Comparison of ENCODE assay signal across 9 cellular contexts in the genomic region with DNA sequence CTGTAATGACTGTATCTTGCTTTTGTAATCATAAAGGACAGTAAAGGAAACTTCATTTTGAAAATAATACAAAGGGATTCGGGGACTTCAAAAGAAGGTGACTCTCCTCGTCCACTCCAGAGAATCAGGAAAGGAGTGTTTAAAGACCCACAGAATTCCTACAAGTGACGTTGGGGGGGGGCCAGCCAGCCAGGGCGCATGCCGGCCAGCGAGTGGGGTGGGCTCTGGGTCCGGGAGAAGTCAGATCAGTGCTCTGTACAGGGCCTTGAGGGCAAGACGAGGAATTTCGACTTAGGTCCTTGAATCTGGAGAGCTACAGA. TPM values are rescaled to one million over a fixed set of nuclear protein-coding genes. Genes with fewer than 3 reads are reported as not detected.
DNase-seq lines count a peak whose midpoint lies in the region; ATAC-seq, FAIRE-seq and TF ChIP-seq lines count a peak whose summit lies in the region.
"Had no signal": no experiment of that assay in that cellular context is flagged by ENCODE, and none has a peak within 500 bp of the region (broad histone marks: within the 10 kb centered on the region; RNA-seq: fewer than 3 reads in every experiment).

No MANE protein-coding gene starts in this region.

- H3K9me3 ChIP-seq in HepG2 (ENCODE audit: low read length) (no peaks in the 10 kb centered on the region), right lobe of liver (no peaks in the 10 kb centered on the region)

- no peaks in the 10 kb centered on the region for H3K36me3 Mint-ChIP-seq in effector memory CD8-positive, alpha-beta T cell (ENCODE audit: insufficient read depth)
- no peaks in the 10 kb centered on the region for H3K36me3 Mint-ChIP-seq in nephron progenitor cell (ENCODE audit: low read depth)

- in situ Hi-C loops in HepG2 (cut with HindIII; ENCODE audit: extremely low pct_ligation_motif_present, low pct_unique_long_range_greater_than_20kb): loop anchor here (5.0 kb wide), 2 partner anchors 33 to 78 kb away; no protein-coding TSS in a partner anchor

- no peak overlapping the region for H2AFZ ChIP-seq in HepG2 (ENCODE audit: low read length)

- H3K27me3 ChIP-seq in HepG2 (ENCODE audit: control insufficient read depth in 1 of 2, insufficient read depth in 2 of 2, low read length in 2 of 2): peaks cover 9 to 48% of the 10 kb centered on the region in 2 experiments
- no peaks in the 10 kb centered on the region for H3K27me3 ChIP-seq in right lobe of liver

- ATAC-seq in HepG2: no peak
- no peak for ATAC-seq in right lobe of liver
- ATAC-seq in effector memory CD8-positive, alpha-beta T cell (replicated peaks): no peak
- no peak for ATAC-seq in left lobe of liver
- no peak for ATAC-seq in GM21825 (IDR thresholded peaks at IDR 0.05; ENCODE audit: unreplicated experiment)

- H3K4me3 ChIP-seq in HepG2 (replicated peaks in 1 of 3; ENCODE audit: insufficient read depth in 1 of 3, low read depth in 2 of 3, low read length in 3 of 3) (no peak overlapping the region), right lobe of liver (no peak overlapping the region)

- H3K27ac Mint-ChIP-seq in effector memory CD8-positive, alpha-beta T cell: no peak overlapping the region
- no peak overlapping the region for H3K27ac Mint-ChIP-seq in nephron progenitor cell

- DNase-seq in HepG2 (ENCODE audit: low spot score) (no peak), right lobe of liver (no peak), nephron progenitor cell (no peak), left lobe of liver (ENCODE audit: low spot score) (no peak), NCI-H82 treated with DMSO at 0.1 percent for 48 hours (lab: John Stamatoyannopoulos, UW; ENCODE audit: unreplicated experiment) (no peak), activated gamma-delta T cell treated with Interleukin-2 at 50 U/mL for 16 hours (no peak)
- no peak for DNase-seq in effector memory CD8-positive, alpha-beta T cell
- DNase-seq: NCI-H2081 treated with DMSO at 0.1 percent for 48 hours had no signal

- POLR2A ChIA-PET in HepG2 (lab: Yijun Ruan, JAX): interaction anchor here (3.2 kb wide), 1 partner anchor 80 kb away, joined by 14 read pairs; no protein-coding TSS in a partner anchor

- H3K4me3 Mint-ChIP-seq in effector memory CD8-positive, alpha-beta T cell: peak overlapping the region; percentile 48 to 51
- peak overlapping the region; percentile 72 for H3K4me3 Mint-ChIP-seq in nephron progenitor cell

- no peak for TF ChIP-seq RAD21 in HepG2 (CRISPR knock-in tag; IDR thresholded peaks at IDR 0.05)

- no TSS peak for BruUV-seq in HepG2 (replicated peaks; lab: Mats Ljungman, UMichigan)

- TF ChIP-seq CTCF in HepG2 (CRISPR knock-in tag; IDR thresholded peaks at IDR 0.05) (no peak), right lobe of liver (IDR thresholded peaks at IDR 0.05) (no peak), nephron progenitor cell (IDR thresholded peaks at IDR 0.05) (no peak)

- WGBS in HepG2 (ENCODE audit: low lambda C conversion rate): 55% methylated on average over 7 of the region's 9 CpGs
- 50% methylated on average over 7 of the region's 9 CpGs for WGBS in right lobe of liver (ENCODE audit: insufficient coverage, low coverage, low lambda C conversion rate, missing lambda C conversion rate)

- H3K79me2 ChIP-seq in HepG2 (ENCODE audit: insufficient read depth, low read length): no peaks in the 10 kb centered on the region

- no peak for FAIRE-seq in HepG2 (lab: Jason Lieb, UNC)

- H3K9ac ChIP-seq in HepG2 (ENCODE audit: insufficient read depth, low read depth, low read length): no peak overlapping the region

- peak overlapping the region; percentile 12; the same call in 1 of the 2 replicates for H3K4me2 ChIP-seq in HepG2 (ENCODE audit: low read depth, low read length)

- H3K4me1 Mint-ChIP-seq in effector memory CD8-positive, alpha-beta T cell (ENCODE audit: low read depth in 2 of 2): peaks cover 0 to 3% of the 10 kb centered on the region in 2 donors
- H3K4me1 Mint-ChIP-seq in nephron progenitor cell: peaks cover 59% of the 10 kb centered on the region

- H3K27me3 Mint-ChIP-seq in effector memory CD8-positive, alpha-beta T cell: peaks cover 39 to 56% of the 10 kb centered on the region in 2 donors
- H3K27me3 Mint-ChIP-seq in nephron progenitor cell (ENCODE audit: low read depth, poor library complexity): peaks cover 59% of the 10 kb centered on the region

- no peak for TF ChIP-seq POLR2A in HepG2 (IDR thresholded peaks at IDR 0.05; ENCODE audit: insufficient read depth in 1 of 2, low read depth in 2 of 2, low read length in 2 of 2)
- TF ChIP-seq POLR2A in right lobe of liver (IDR thresholded peaks at IDR 0.05): no peak

- TF ChIP-seq EP300 in HepG2 (IDR thresholded peaks at IDR 0.05; ENCODE audit: low read depth in 2 of 2, low read length in 2 of 2) (no peak), HepG2 (CRISPR knock-in tag; IDR thresholded peaks at IDR 0.05; ENCODE audit: borderline replicate concordance) (no peak)

- no peak overlapping the region for H3K27ac ChIP-seq in HepG2 (ENCODE audit: extremely low read length, insufficient read depth, low read length)
- no peak overlapping the region for H3K27ac ChIP-seq in right lobe of liver

- CTCF ChIA-PET in HepG2 (lab: Yijun Ruan, JAX; ENCODE audit: low intra/inter-chr PET ratio, low total read pairs): no interaction called here

- no peaks in the 10 kb centered on the region for H4K20me1 ChIP-seq in HepG2 (ENCODE audit: insufficient read depth, low read length)

- H3K36me3 ChIP-seq in HepG2 (replicated peaks in 1 of 2; ENCODE audit: control insufficient read depth in 1 of 2, insufficient read depth in 2 of 2, low read length in 2 of 2) (no peaks in the 10 kb centered on the region), right lobe of liver (no peaks in the 10 kb centered on the region)

- peaks cover 74% of the 10 kb centered on the region for H3K4me1 ChIP-seq in HepG2 (ENCODE audit: insufficient read depth, low read length)
- H3K4me1 ChIP-seq in right lobe of liver: peaks cover 0 to 11% (median 5%) of the 10 kb centered on the region in 4 donors

- intact Hi-C loops in HepG2 (cut with micrococcal nuclease; ENCODE audit: unreplicated experiment) (no loop called here), right lobe of liver (cut with DNase I) (loop anchor here in 1 of 2 donors (5.0 kb wide), 1 partner anchor 73 kb away; no protein-coding TSS in a partner anchor)

- H3K9me3 Mint-ChIP-seq in effector memory CD8-positive, alpha-beta T cell: no peaks in the 10 kb centered on the region
- H3K9me3 Mint-ChIP-seq in nephron progenitor cell: no peaks in the 10 kb centered on the region

TF ChIP-seq in HepG2, 621 proteins besides CTCF, POLR2A, EP300 and RAD21 (continues in another document):
- TF ChIP-seq IKZF4 (CRISPR knock-in tag; IDR thresholded peaks at IDR 0.05; ENCODE audit: borderline replicate concordance, low read depth, not compliant biosample characterization) (no peak), ZNF839 (CRISPR knock-in tag; IDR thresholded peaks at IDR 0.05; ENCODE audit: borderline replicate concordance) (no peak)

RNA-seq across cellular contexts. Expression of gene CD9, which starts 1.0 kb away (rescaled TPM):
- total RNA-seq in HepG2 (2016; rRNA removed; fragmentation: Illumina TruSeq; extraction: Trizol) (4.3 and 5.8 TPM in 2 replicates), right lobe of liver (10 to 100 TPM; 17.2 to 65.7 (median 34.2) TPM), left lobe of liver (21.2 TPM)
- total RNA-seq in HepG2 (2016; cell fraction: cytosol; rRNA removed; fragmentation: Illumina TruSeq; extraction: Trizol; ENCODE audit: low read depth): 1.3 and 2.0 TPM in 2 replicates
- 2.4 and 6.9 TPM in 2 replicates for total RNA-seq in HepG2 (2016; cell fraction: insoluble cytoplasmic fraction; rRNA removed; fragmentation: Illumina TruSeq; extraction: Trizol)
- 2.1 and 2.4 TPM in 2 replicates for total RNA-seq in HepG2 (2016; cell fraction: membrane; rRNA removed; fragmentation: Illumina TruSeq; extraction: Trizol)
- total RNA-seq in HepG2 (2016; cell fraction: nucleus; rRNA removed; fragmentation: Illumina TruSeq; extraction: Trizol): 5.9 and 6.5 TPM in 2 replicates
- polyA plus RNA-seq in HepG2 (2011; rRNA removed): 38.3 and 40.1 TPM in 2 replicates
- 30.3 and 47.3 TPM in 2 replicates for polyA plus RNA-seq in HepG2 (2011; cell fraction: cytosol; rRNA removed)
- 15.2 and 20.2 TPM in 2 replicates for polyA plus RNA-seq in HepG2 (2011; cell fraction: nucleus; rRNA removed)
- polyA plus RNA-seq in HepG2 (2012): 30.0 and 52.7 TPM in 2 replicates
- polyA plus RNA-seq in HepG2 (2016; cell fraction: cytosol; fragmentation: Illumina TruSeq; extraction: Trizol; ENCODE audit: low read depth): 1.4 and 1.8 TPM in 2 replicates
- polyA plus RNA-seq in HepG2 (2016; cell fraction: insoluble cytoplasmic fraction; fragmentation: Illumina TruSeq; extraction: Trizol; ENCODE audit: low read depth): 5.2 and 5.4 TPM in 2 replicates
- polyA plus RNA-seq in HepG2 (2016; cell fraction: membrane; fragmentation: Illumina TruSeq; extraction: Trizol; ENCODE audit: low read depth): 1.9 and 2.4 TPM in 2 replicates
- 10.1 and 12.9 TPM in 2 replicates for polyA plus RNA-seq in HepG2 (2016; cell fraction: nucleus; fragmentation: Illumina TruSeq; extraction: Trizol; ENCODE audit: insufficient read depth, low read depth)
- polyA minus RNA-seq in HepG2 (2011; rRNA and poly(A)+ RNA removed; ENCODE audit: low replicate concordance): 21.6 and 243 TPM in 2 replicates
- 12.1 and 13.6 TPM in 2 replicates for polyA minus RNA-seq in HepG2 (2011; cell fraction: cytosol; rRNA and poly(A)+ RNA removed)
- polyA minus RNA-seq in HepG2 (2011; cell fraction: nucleus; rRNA and poly(A)+ RNA removed): 8.9 and 10.4 TPM in 2 replicates
